9 cellular contexts compared by ENCODE assay signal in genomic region chr12:16110596-16110995, GRCh38.
"Had no signal": no experiment of that assay in that cellular context is flagged by ENCODE, and none has a peak within 500 bp of the region (broad histone marks: within the 10 kb centered on the region; RNA-seq: fewer than 3 reads in every experiment).

No MANE protein-coding gene starts in this region.

- H3K27ac ChIP-seq: HL-60, KMS-11 had no signal

- H3K4me3 Mint-ChIP-seq: IgD-negative memory B cell had no signal

- H3K4me2 ChIP-seq: KMS-11 had no signal

- FAIRE-seq: HepG2, HTR-8/SVneo, K562 had no signal

- H3K27ac Mint-ChIP-seq: IgD-negative memory B cell had no signal

- H3K36me3 Mint-ChIP-seq: IgD-negative memory B cell had no signal

- H3K9ac ChIP-seq: KMS-11 had no signal

- DNase-seq: IMR-90, KBM-7, KG1 had no signal

- ATAC-seq: HepG2, K562 had no signal

- H3K4me1 Mint-ChIP-seq: IgD-negative memory B cell had no signal

- H3K4me3 ChIP-seq: K562 had no signal
